ENCODE assay signal across 20 cellular contexts in the genomic region with DNA sequence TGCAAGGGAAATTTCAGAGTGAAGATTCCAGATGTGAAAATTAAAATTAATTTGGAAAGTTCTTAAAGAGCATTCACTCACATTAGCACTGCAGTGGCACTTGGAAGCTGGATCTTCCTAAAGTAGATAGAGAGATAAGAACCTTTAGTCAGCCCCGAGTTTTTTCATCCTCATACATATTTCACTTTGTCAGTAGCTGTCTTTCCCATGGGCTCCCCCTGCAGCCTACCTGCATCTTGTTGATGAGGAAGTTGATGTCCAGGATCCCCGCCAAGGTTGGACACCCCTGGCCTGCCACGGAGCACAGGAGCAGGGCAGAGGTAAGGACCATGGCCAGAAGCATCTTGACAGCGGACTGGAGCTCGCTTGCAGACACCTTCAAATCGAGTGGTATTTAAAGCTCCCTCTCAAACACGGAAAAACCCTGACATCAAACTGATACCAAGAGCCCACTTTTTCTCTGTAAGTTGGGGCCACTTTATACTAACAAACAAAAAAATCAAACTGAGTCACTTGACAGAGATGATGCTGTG. TPM values are rescaled to one million over a fixed set of nuclear protein-coding genes. Genes with fewer than 3 reads are reported as not detected.
DNase-seq lines count a peak whose midpoint lies in the region; ATAC-seq, FAIRE-seq and TF ChIP-seq lines count a peak whose summit lies in the region.
"Had no signal": no experiment of that assay in that cellular context is flagged by ENCODE, and none has a peak within 500 bp of the region (broad histone marks: within the 10 kb centered on the region; RNA-seq: fewer than 3 reads in every experiment).

A gene (minus strand): TSS at position 368 of the 533 bp plus-strand sequence. CDS start 25 bp downstream, at position 343.

- in situ Hi-C loops in GM12878 (cut with MboI), result no loop called here

- intact Hi-C loops in GM12878 (cut with micrococcal nuclease; ENCODE audit: unreplicated experiment), result no loop called here

- no peaks in the 10 kb centered on the region for H3K36me3 Mint-ChIP-seq in activated naive CD8-positive, alpha-beta T cell treated with anti-CD3 and anti-CD28 coated beads, Interleukin-2, amount 50 U/mL, for 24 hours (ENCODE audit: low read depth)
- no peaks in the 10 kb centered on the region for H3K36me3 Mint-ChIP-seq in activated naive CD8-positive, alpha-beta T cell treated with anti-CD3 and anti-CD28 coated beads for 36 hours
- peaks cover 6% of the 10 kb centered on the region for H3K36me3 Mint-ChIP-seq in stimulated activated effector memory CD8-positive, alpha-beta T cell treated with anti-CD3 and anti-CD28 coated beads, Interleukin-12 subunit alpha, Interleukin-12 subunit beta, amount 100 ng/mL, for 72 hours

- no peak within 1 kb of the TSS for H3K4me2 ChIP-seq in GM12878 (ENCODE audit: control insufficient read depth, insufficient read depth)
- H3K4me2 ChIP-seq: PC-9 had no signal

- no TSS peak for BruUV-seq in GM12878 (replicated peaks; lab: Mats Ljungman, UMichigan)

- no peaks in the 10 kb centered on the region for H3K36me3 ChIP-seq in HEK293 (ENCODE audit: control insufficient read depth in 2 of 2, insufficient read depth in 1 of 2, low read length in 2 of 2)
- H3K36me3 ChIP-seq in GM12878 (ENCODE audit: control insufficient read depth in 2 of 2, insufficient read depth in 2 of 2, low read length in 1 of 2), result no peaks in the 10 kb centered on the region
- H3K36me3 ChIP-seq: HAP-1 had no signal

- H3K4me3 ChIP-seq in HEK293 (ENCODE audit: low read depth, low read length), result no peak within 1 kb of the TSS
- H3K4me3 ChIP-seq in GM12878, result no peak within 1 kb of the TSS
- H3K4me3 ChIP-seq: HAP-1, PC-9 had no signal

- no peak for DNase-seq in activated naive CD8-positive, alpha-beta T cell treated with anti-CD3 and anti-CD28 coated beads, Interleukin-2, amount 50 U/mL, for 24 hours
- DNase-seq in activated naive CD8-positive, alpha-beta T cell treated with anti-CD3 and anti-CD28 coated beads for 36 hours, result no peak
- DNase-seq in GM12878 (ENCODE audit: low read depth, low spot score) (no peak), erythroblast (lab: John Stamatoyannopoulos, UW) (no peak)
- DNase-seq in stimulated activated effector memory CD8-positive, alpha-beta T cell treated with anti-CD3 and anti-CD28 coated beads, Interleukin-12 subunit alpha, Interleukin-12 subunit beta, amount 100 ng/mL, for 72 hours (ENCODE audit: low spot score in 2 of 2), result no peak
- DNase-seq: AML-193, KG1, NCI-H1105 treated with DMSO at 0.1 percent for 48 hours, NCI-H1694 treated with DMSO at 0.1 percent for 48 hours, NCI-H2107, NCI-H2227 treated with DMSO at 0.1 percent for 48 hours, NCI-H524, NCI-H82, PC-9 had no signal

- CTCF ChIA-PET in HEK293 (lab: Yijun Ruan, JAX) (interaction anchor here (0.6 to 8.1 kb wide), 5 partner anchors 9 to 434 kb away, joined by 3 to 66 read pairs (median 4); no protein-coding TSS in a partner anchor), GM12878 (lab: Yijun Ruan, JAX) (no interaction called here)

- H3K27ac Mint-ChIP-seq in activated naive CD8-positive, alpha-beta T cell treated with anti-CD3 and anti-CD28 coated beads, Interleukin-2, amount 50 U/mL, for 24 hours, result no peak within 1 kb of the TSS
- no peak within 1 kb of the TSS for H3K27ac Mint-ChIP-seq in activated naive CD8-positive, alpha-beta T cell treated with anti-CD3 and anti-CD28 coated beads for 36 hours
- H3K27ac Mint-ChIP-seq in stimulated activated effector memory CD8-positive, alpha-beta T cell treated with anti-CD3 and anti-CD28 coated beads, Interleukin-12 subunit alpha, Interleukin-12 subunit beta, amount 100 ng/mL, for 72 hours, result no peak within 1 kb of the TSS

- whole genome bisulfite sequencing in GM12878 (ENCODE audit: insufficient coverage, insufficient replicate concordance, low lambda C conversion rate, missing lambda C conversion rate), result under 1% methylated on average over 7 of the region's 7 CpGs

- H2AFZ ChIP-seq in GM12878 (ENCODE audit: control insufficient read depth, low read depth, low read length), result no peak within 1 kb of the TSS
- H2AFZ ChIP-seq: PC-9 had no signal

- POLR2A ChIA-PET in HEK293 (lab: Yijun Ruan, JAX), result interaction anchor here (1.9 kb wide), 1 partner anchor 237 kb away, joined by 4 read pairs; a partner anchor contains a TSS
- POLR2A ChIA-PET in GM12878 (lab: Charles Lee), result no interaction called here

- no peak within 1 kb of the TSS for H3K9ac ChIP-seq in GM12878 (ENCODE audit: control insufficient read depth, insufficient read depth, low read length)

- peak; percentile 22 for ATAC-seq in activated naive CD8-positive, alpha-beta T cell treated with anti-CD3 and anti-CD28 coated beads, Interleukin-2, amount 50 U/mL, for 24 hours
- no peak for ATAC-seq in GM12878
- peak; percentile 40 for ATAC-seq in stimulated activated effector memory CD8-positive, alpha-beta T cell treated with anti-CD3 and anti-CD28 coated beads, Interleukin-12 subunit alpha, Interleukin-12 subunit beta, amount 100 ng/mL, for 72 hours
- no peak for ATAC-seq in HG03439 (IDR thresholded peaks at IDR 0.05; ENCODE audit: unreplicated experiment)

- H3K9me3 Mint-ChIP-seq in activated naive CD8-positive, alpha-beta T cell treated with anti-CD3 and anti-CD28 coated beads, Interleukin-2, amount 50 U/mL, for 24 hours, result no peaks in the 10 kb centered on the region
- H3K9me3 Mint-ChIP-seq in activated naive CD8-positive, alpha-beta T cell treated with anti-CD3 and anti-CD28 coated beads for 36 hours, result no peaks in the 10 kb centered on the region
- H3K9me3 Mint-ChIP-seq in stimulated activated effector memory CD8-positive, alpha-beta T cell treated with anti-CD3 and anti-CD28 coated beads, Interleukin-12 subunit alpha, Interleukin-12 subunit beta, amount 100 ng/mL, for 72 hours, result no peaks in the 10 kb centered on the region

- no peak for FAIRE-seq in GM12878 (lab: Jason Lieb, UNC)
- FAIRE-seq: G401.6, GM19239 had no signal

- H3K9me3 ChIP-seq in HEK293 (ENCODE audit: control insufficient read depth, insufficient read depth, low read depth, low read length) (no peaks in the 10 kb centered on the region), GM12878 (replicated peaks; ENCODE audit: control insufficient read depth, insufficient read depth, low read length) (no peaks in the 10 kb centered on the region)
- H3K9me3 ChIP-seq: HAP-1 had no signal

- peaks cover 13% of the 10 kb centered on the region for H3K4me1 Mint-ChIP-seq in activated naive CD8-positive, alpha-beta T cell treated with anti-CD3 and anti-CD28 coated beads, Interleukin-2, amount 50 U/mL, for 24 hours
- peaks cover 12% of the 10 kb centered on the region for H3K4me1 Mint-ChIP-seq in activated naive CD8-positive, alpha-beta T cell treated with anti-CD3 and anti-CD28 coated beads for 36 hours
- H3K4me1 Mint-ChIP-seq in stimulated activated effector memory CD8-positive, alpha-beta T cell treated with anti-CD3 and anti-CD28 coated beads, Interleukin-12 subunit alpha, Interleukin-12 subunit beta, amount 100 ng/mL, for 72 hours, result peaks cover 30% of the 10 kb centered on the region

- H3K4me1 ChIP-seq in HEK293 (ENCODE audit: control insufficient read depth, insufficient read depth, low read length) (peaks cover 28% of the 10 kb centered on the region), GM12878 (ENCODE audit: control insufficient read depth, insufficient read depth, low read length) (no peaks in the 10 kb centered on the region)

- no peak within 1 kb of the TSS for H3K27ac ChIP-seq in HEK293 (ENCODE audit: extremely low read depth, low read depth, low read length)
- H3K27ac ChIP-seq in GM12878 (ENCODE audit: control insufficient read depth, insufficient read depth), result no peak within 1 kb of the TSS
- H3K27ac ChIP-seq: C4-2B, PC-9 had no signal

- no peaks in the 10 kb centered on the region for H3K79me2 ChIP-seq in GM12878 (ENCODE audit: control insufficient read depth, insufficient read depth, low read length)

- peaks cover 2 to 3% of the 10 kb centered on the region in 2 experiments; a peak in 1 of 4 replicates for H3K27me3 ChIP-seq in GM12878 (replicated peaks in 1 of 2; ENCODE audit: control insufficient read depth in 2 of 2, insufficient read depth in 2 of 2, low read length in 1 of 2)

- TF ChIP-seq CTCF in HEK293 (tag by site-specific recombination; IDR thresholded peaks at IDR 0.05) (no peak), GM12878 (IDR thresholded peaks at IDR 0.05 in 2 of 3, conservative IDR thresholded peaks at IDR 0.05 in 1 of 3; ENCODE audit: control insufficient read depth in 2 of 3, extremely low read depth in 1 of 3, insufficient read depth in 1 of 3, low read depth in 3 of 3, low read length in 3 of 3) (no peak)

- SMC1A ChIA-PET in GM12878 (lab: Charles Lee; ENCODE audit: uncharacterized antibody, unreplicated experiment), result interaction anchor here (1.0 kb wide), 1 partner anchor 10 kb away, joined by 3 read pairs; no protein-coding TSS in a partner anchor

- TF ChIP-seq POLR2A in GM12878 (IDR thresholded peaks at IDR 0.05; ENCODE audit: low read depth, low read length), result no peak
- no peak for TF ChIP-seq POLR2A in erythroblast (IDR thresholded peaks at IDR 0.05; ENCODE audit: low read length)

- H3K4me3 Mint-ChIP-seq in activated naive CD8-positive, alpha-beta T cell treated with anti-CD3 and anti-CD28 coated beads, Interleukin-2, amount 50 U/mL, for 24 hours, result no peak within 1 kb of the TSS
- H3K4me3 Mint-ChIP-seq in activated naive CD8-positive, alpha-beta T cell treated with anti-CD3 and anti-CD28 coated beads for 36 hours, result no peak within 1 kb of the TSS
- peak within 1 kb of the TSS; percentile 45 for H3K4me3 Mint-ChIP-seq in stimulated activated effector memory CD8-positive, alpha-beta T cell treated with anti-CD3 and anti-CD28 coated beads, Interleukin-12 subunit alpha, Interleukin-12 subunit beta, amount 100 ng/mL, for 72 hours

- peaks cover 41% of the 10 kb centered on the region for H3K27me3 Mint-ChIP-seq in activated naive CD8-positive, alpha-beta T cell treated with anti-CD3 and anti-CD28 coated beads, Interleukin-2, amount 50 U/mL, for 24 hours
- H3K27me3 Mint-ChIP-seq in activated naive CD8-positive, alpha-beta T cell treated with anti-CD3 and anti-CD28 coated beads for 36 hours, result peaks cover 32% of the 10 kb centered on the region

- TF ChIP-seq RAD21 in GM12878 (IDR thresholded peaks at IDR 0.05; ENCODE audit: insufficient read depth, low read depth, low read length), result no peak

- TF ChIP-seq EP300 in GM12878 (IDR thresholded peaks at IDR 0.05; ENCODE audit: borderline replicate concordance in 1 of 2, control insufficient read depth in 1 of 2, low read depth in 2 of 2, low read length in 2 of 2), result no peak

- H4K20me1 ChIP-seq in GM12878 (ENCODE audit: control insufficient read depth, insufficient read depth), result no peaks in the 10 kb centered on the region

- RAD21 ChIA-PET in GM12878 (lab: Charles Lee; ENCODE audit: unreplicated experiment), result no interaction called here

RNA-seq across cellular contexts. Expression of the gene that starts here (rescaled TPM):
- not detected for total RNA-seq in activated naive CD8-positive, alpha-beta T cell treated with anti-CD3 and anti-CD28 coated beads for 36 hours
- not detected in 2 replicates for total RNA-seq in GM12878 (2013; cell fraction: nucleolus; rRNA removed)
- total RNA-seq in GM12878 (2014; rRNA removed) (not detected in 2 replicates), GM12878 (2014; rRNA removed; fragmentation: Illumina TruSeq; extraction: Trizol) (not detected in 2 replicates), GM12878 (2021) (not detected in 2 replicates)
- polyA plus RNA-seq in GM12878 (2011; ENCODE audit: low read depth), result not detected
- polyA plus RNA-seq in GM12878 (2011; rRNA removed) (not detected in 2 replicates), GM12878 (2014; fragmentation: Illumina TruSeq; extraction: Trizol) (not detected in 2 replicates), GM12878 (2014; fragmentation: Nextera tagmentation; extraction: Ambion mirVana) (not detected), GM12878 (2014; rRNA removed) (not detected in 2 replicates), GM12878 (2016; fragmentation: Nextera tagmentation; extraction: Ambion mirVana) (not detected)
- polyA plus RNA-seq in GM12878 (2011; cell fraction: cytosol; rRNA removed), result not detected in 2 replicates
- not detected in 2 replicates for polyA plus RNA-seq in GM12878 (2011; cell fraction: nucleus; rRNA removed)
- polyA plus RNA-seq in GM12878 (2012), result not detected in 2 replicates
- not detected in 2 replicates for polyA minus RNA-seq in GM12878 (2011; rRNA and poly(A)+ RNA removed)
- polyA minus RNA-seq in GM12878 (2011; cell fraction: cytosol; rRNA and poly(A)+ RNA removed), result not detected in 2 replicates
- polyA minus RNA-seq in GM12878 (2011; cell fraction: nucleus; rRNA and poly(A)+ RNA removed), result not detected in 2 replicates
- total RNA-seq: PC-9 had no signal

Comparison
In these comparisons a context has a peak if more than half of its experiments do, and no peak if none do; other contexts are left out.
1. ATAC-seq: peak in activated naive CD8-positive, alpha-beta T cell treated with anti-CD3 and anti-CD28 coated beads, Interleukin-2, amount 50 U/mL, for 24 hours (single experiment) and stimulated activated effector memory CD8-positive, alpha-beta T cell treated with anti-CD3 and anti-CD28 coated beads, Interleukin-12 subunit alpha, Interleukin-12 subunit beta, amount 100 ng/mL, for 72 hours (single experiment); none in GM12878 (single experiment) and HG03439 (single experiment).